12 cellular contexts compared by ENCODE assay signal in genomic region chr9:92736816-92737606, GRCh38. TPM values are rescaled to one million over a fixed set of nuclear protein-coding genes. Genes with fewer than 3 reads are reported as not detected.
A peak's percentile ranks its signal among the peaks of the same experiment; 100 is the strongest.
DNase-seq lines count a peak whose midpoint lies in the region; ATAC-seq and TF ChIP-seq lines count a peak whose summit lies in the region.
"Had no signal": no experiment of that assay in that cellular context is flagged by ENCODE, and none has a peak within 500 bp of the region (broad histone marks: within the 10 kb centered on the region; RNA-seq: fewer than 3 reads in every experiment).

No MANE protein-coding gene starts in this region.

- no peak overlapping the region for H2AFZ ChIP-seq in Karpas-422 (ENCODE audit: low read length)
- H2AFZ ChIP-seq: GM23338 had no signal

- no peaks in the 10 kb centered on the region for H3K9me2 ChIP-seq in Karpas-422 (replicated peaks; ENCODE audit: insufficient read depth, low read length)

- peak overlapping the region in 3 of 8 donors; percentile 31 to 85 (median 49) for H3K4me3 Mint-ChIP-seq in naive B cell
- H3K4me3 Mint-ChIP-seq: GM23338 had no signal

- no peaks in the 10 kb centered on the region for H3K9me3 Mint-ChIP-seq in naive B cell
- H3K9me3 Mint-ChIP-seq: GM23338 had no signal

- no peaks in the 10 kb centered on the region for H3K36me3 Mint-ChIP-seq in naive B cell

- TF ChIP-seq CTCF in C4-2B (conservative IDR thresholded peaks at IDR 0.05) = no peak

- no peak overlapping the region for H3K9ac ChIP-seq in Karpas-422 (ENCODE audit: low read length)

- H3K27ac Mint-ChIP-seq in naive B cell = peak overlapping the region in 5 of 6 donors; percentile 64 to 90 (median 87)
- H3K27ac Mint-ChIP-seq: GM23338 had no signal

- no peaks in the 10 kb centered on the region for H3K27me3 ChIP-seq in Karpas-422 (ENCODE audit: low read length)
- H3K27me3 ChIP-seq: esophagus muscularis mucosa had no signal

- no peaks in the 10 kb centered on the region for H3K9me3 ChIP-seq in Karpas-422 (ENCODE audit: low read length)
- H3K9me3 ChIP-seq: esophagus muscularis mucosa had no signal

- peaks cover 100% of the 10 kb centered on the region for H3K79me2 ChIP-seq in Karpas-422 (ENCODE audit: low read length)

- H3K27me3 Mint-ChIP-seq in naive B cell = no peaks in the 10 kb centered on the region

- ATAC-seq in naive B cell (ENCODE audit: low read depth in 2 of 2) = no peak
- ATAC-seq: GM12878, GM23338 had no signal

- peaks cover 65 to 94% (median 87%) of the 10 kb centered on the region in 3 donors for H3K4me1 Mint-ChIP-seq in naive B cell

- DNase-seq in HT1080 (ENCODE audit: low read depth) (peak; percentile 45), astrocyte of the hippocampus (ENCODE audit: low read depth, low spot score) (peak; percentile 69), naive B cell (no peak), dedifferentiated amniotic fluid mesenchymal stem cell (ENCODE audit: extremely low spot score) (no peak), Karpas-422 (no peak)
- DNase-seq in central memory CD4-positive, alpha-beta T cell = no peak
- no peak for DNase-seq in activated T-cell treated with anti-CD3 and anti-CD28 coated beads, Interleukin-2, amount 50 U/mL, for 1 hour
- DNase-seq: DMS79 treated with DMSO at 0.1 percent for 48 hours had no signal

- no peaks in the 10 kb centered on the region for H3K36me3 ChIP-seq in Karpas-422 (ENCODE audit: insufficient read depth, low read length)
- H3K36me3 ChIP-seq: esophagus muscularis mucosa had no signal

- H3K4me2 ChIP-seq in Karpas-422 (ENCODE audit: low read depth, low read length, poor library complexity, severe bottlenecking) = no peak overlapping the region
- H3K4me2 ChIP-seq: GM23338 had no signal

- H4K20me1 ChIP-seq in Karpas-422 (ENCODE audit: insufficient read depth, low read depth, low read length) = peaks cover 24% of the 10 kb centered on the region

- H3K4me1 ChIP-seq in Karpas-422 (ENCODE audit: low read length) = peaks cover 90% of the 10 kb centered on the region

- H3K4me3 ChIP-seq in Karpas-422 (ENCODE audit: low read length) = no peak overlapping the region
- H3K4me3 ChIP-seq: esophagus muscularis mucosa, GM12878, GM23338 had no signal

- peak overlapping the region; percentile 54; the same call in 1 of the 2 replicates for H3K27ac ChIP-seq in C4-2B
- H3K27ac ChIP-seq in Karpas-422 (ENCODE audit: low read length) = no peak overlapping the region
- H3K27ac ChIP-seq: esophagus muscularis mucosa had no signal

RNA-seq across cellular contexts. Expression of gene BICD2, which starts 27.6 kb away (rescaled TPM):
- total RNA-seq in HT1080 (2014; rRNA removed; shearing (Covaris generic)) = 46.5 and 51.8 TPM in 2 replicates
- 29.0 and 33.4 TPM in 2 replicates for polyA plus RNA-seq in HT1080 (2015; cell fraction: cytosol; rRNA removed)
- polyA plus RNA-seq in HT1080 (2015; cell fraction: nucleus; rRNA removed) = 33.3 and 35.6 TPM in 2 replicates
- polyA plus RNA-seq in naive B cell (ENCODE audit: low read depth in 6 of 6) = 10 to 100 TPM in 5 of 6 donors, 1 to 10 TPM in 1; 4.3 to 41.8 (median 29.6) TPM
- 25.6 and 35.4 TPM in 2 replicates for total RNA-seq in Karpas-422 (2014; rRNA removed; shearing (Covaris generic); ENCODE audit: low replicate concordance)

Comparison
In these comparisons a context has a peak if more than half of its experiments do, and no peak if none do; other contexts are left out.
1. DNase-seq: peak in HT1080 (single experiment) and astrocyte of the hippocampus (single experiment); none in naive B cell (single experiment), dedifferentiated amniotic fluid mesenchymal stem cell (single experiment), Karpas-422 (single experiment), central memory CD4-positive, alpha-beta T cell (single experiment) and activated T-cell treated with anti-CD3 and anti-CD28 coated beads, Interleukin-2, amount 50 U/mL, for 1 hour (single experiment).